In the genomic region with DNA sequence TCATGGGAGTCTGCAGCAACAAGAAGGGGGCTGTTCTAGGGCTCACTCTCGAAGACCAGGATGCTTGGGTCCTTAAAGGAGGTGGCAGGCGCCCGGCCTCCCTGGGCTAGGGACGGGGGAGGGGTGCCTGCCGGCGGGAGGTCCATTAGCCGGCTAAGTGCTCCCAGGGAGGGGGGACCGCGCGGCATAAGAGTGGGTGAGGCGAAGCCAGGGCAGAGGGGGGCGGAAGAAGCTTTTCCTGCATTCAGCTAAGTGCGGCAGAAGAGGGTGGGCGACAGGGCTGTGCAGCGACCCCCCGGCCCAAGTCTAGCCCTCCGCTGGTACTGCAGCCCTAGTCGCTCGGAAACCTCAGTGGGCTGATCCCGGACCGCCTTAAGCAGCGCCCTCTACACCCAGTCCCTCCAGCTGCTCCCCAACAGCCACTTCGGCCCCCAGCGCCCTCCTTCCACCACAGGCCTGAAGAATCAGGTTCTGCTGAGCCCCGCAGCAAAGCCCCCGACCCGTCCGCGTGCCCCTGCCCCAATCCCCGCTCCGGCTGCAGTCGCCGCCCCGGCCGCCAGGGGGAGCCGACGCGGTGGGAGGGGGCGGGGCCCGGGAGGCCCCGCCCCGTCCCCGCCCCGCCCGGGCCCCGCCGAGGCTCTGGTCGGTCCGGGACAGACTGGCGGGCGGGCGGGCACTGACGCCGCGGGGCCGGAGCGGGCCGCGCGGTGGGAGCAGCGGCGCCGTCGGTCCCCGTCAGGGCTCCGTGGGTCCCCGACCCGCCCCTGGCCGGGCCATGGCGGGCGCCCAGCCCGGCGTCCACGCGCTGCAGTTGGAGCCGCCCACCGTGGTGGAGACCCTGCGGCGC, we compare ENCODE assay signal across 1 cellular context.
A peak's percentile ranks its signal among the peaks of the same experiment; 100 is the strongest.
TF ChIP-seq lines count a peak whose summit lies in the region.

A gene (plus strand): TSS at position 656 of the 847 bp plus-strand sequence. CDS start 120 bp downstream, at position 776.

TF ChIP-seq in HEK293, 187 proteins besides CTCF, POLR2A, EP300 and RAD21 (continued from another document and continues in another):
- TF ChIP-seq, protein P1, sequence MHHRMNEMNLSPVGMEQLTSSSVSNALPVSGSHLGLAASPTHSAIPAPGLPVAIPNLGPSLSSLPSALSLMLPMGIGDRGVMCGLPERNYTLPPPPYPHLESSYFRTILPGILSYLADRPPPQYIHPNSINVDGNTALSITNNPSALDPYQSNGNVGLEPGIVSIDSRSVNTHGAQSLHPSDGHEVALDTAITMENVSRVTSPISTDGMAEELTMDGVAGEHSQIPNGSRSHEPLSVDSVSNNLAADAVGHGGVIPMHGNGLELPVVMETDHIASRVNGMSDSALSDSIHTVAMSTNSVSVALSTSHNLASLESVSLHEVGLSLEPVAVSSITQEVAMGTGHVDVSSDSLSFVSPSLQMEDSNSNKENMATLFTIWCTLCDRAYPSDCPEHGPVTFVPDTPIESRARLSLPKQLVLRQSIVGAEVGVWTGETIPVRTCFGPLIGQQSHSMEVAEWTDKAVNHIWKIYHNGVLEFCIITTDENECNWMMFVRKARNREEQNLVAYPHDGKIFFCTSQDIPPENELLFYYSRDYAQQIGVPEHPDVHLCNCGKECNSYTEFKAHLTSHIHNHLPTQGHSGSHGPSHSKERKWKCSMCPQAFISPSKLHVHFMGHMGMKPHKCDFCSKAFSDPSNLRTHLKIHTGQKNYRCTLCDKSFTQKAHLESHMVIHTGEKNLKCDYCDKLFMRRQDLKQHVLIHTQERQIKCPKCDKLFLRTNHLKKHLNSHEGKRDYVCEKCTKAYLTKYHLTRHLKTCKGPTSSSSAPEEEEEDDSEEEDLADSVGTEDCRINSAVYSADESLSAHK (tag by site-specific recombination; IDR thresholded peaks at IDR 0.05) = no peak
- TF ChIP-seq BCL11B (tag by site-specific recombination; IDR thresholded peaks at IDR 0.05; ENCODE audit: low read depth) (peak; percentile 36; the same call in 1 of the 2 replicates), ZNF596 (tag by site-specific recombination; IDR thresholded peaks at IDR 0.05) (no peak), ZNF112 (tag by site-specific recombination; IDR thresholded peaks at IDR 0.05) (no peak), ZNF548 (tag by site-specific recombination; IDR thresholded peaks at IDR 0.05) (no peak), ZBTB8A (tag by site-specific recombination; IDR thresholded peaks at IDR 0.05) (peak; percentile 69), ZNF558 (tag by site-specific recombination; IDR thresholded peaks at IDR 0.05) (no peak), ZNF571 (tag by site-specific recombination; IDR thresholded peaks at IDR 0.05) (no peak), HOXD13 (CRISPR knock-in tag; IDR thresholded peaks at IDR 0.05; ENCODE audit: borderline replicate concordance) (no peak), ZNF174 (tag by site-specific recombination; IDR thresholded peaks at IDR 0.05) (no peak), KLF8 (tag by site-specific recombination; IDR thresholded peaks at IDR 0.05) (peak; percentile 68), ZNF747 (tag by site-specific recombination; IDR thresholded peaks at IDR 0.05) (no peak), ZNF391 (tag by site-specific recombination; IDR thresholded peaks at IDR 0.05; ENCODE audit: borderline replicate concordance, low read depth) (no peak), ZNF202 (tag by site-specific recombination; IDR thresholded peaks at IDR 0.05; ENCODE audit: borderline replicate concordance) (no peak), ZFP69B (tag by site-specific recombination; IDR thresholded peaks at IDR 0.05) (peak; percentile 41; the same call in 1 of the 2 replicates), ZNF157 (tag by site-specific recombination; IDR thresholded peaks at IDR 0.05) (no peak), GLIS1 (tag by site-specific recombination; IDR thresholded peaks at IDR 0.05) (peak; percentile 93), ZBTB21 (tag by site-specific recombination; IDR thresholded peaks at IDR 0.05) (no peak), ZSCAN16 (tag by site-specific recombination; IDR thresholded peaks at IDR 0.05) (no peak), ZNF169 (tag by site-specific recombination; IDR thresholded peaks at IDR 0.05) (no peak), ZNF354C (tag by site-specific recombination; IDR thresholded peaks at IDR 0.05; ENCODE audit: borderline replicate concordance, low read depth) (no peak), BCL11A (tag by site-specific recombination; IDR thresholded peaks at IDR 0.05; ENCODE audit: low read depth) (no peak), MEIS1 (CRISPR knock-in tag; IDR thresholded peaks at IDR 0.05; ENCODE audit: borderline replicate concordance) (no peak), ZNF302 (tag by site-specific recombination; IDR thresholded peaks at IDR 0.05; ENCODE audit: low read depth) (no peak), KLF16 (tag by site-specific recombination; IDR thresholded peaks at IDR 0.05) (no peak), ZSCAN30 (tag by site-specific recombination; IDR thresholded peaks at IDR 0.05) (no peak), ZNF292 (tag by site-specific recombination; IDR thresholded peaks at IDR 0.05; ENCODE audit: borderline replicate concordance, low read depth) (no peak), ZBTB17 (tag by site-specific recombination; IDR thresholded peaks at IDR 0.05) (no peak), SP3 (tag by site-specific recombination; IDR thresholded peaks at IDR 0.05) (peak; percentile 60), HOXC10 (CRISPR knock-in tag; IDR thresholded peaks at IDR 0.05) (no peak), ZNF785 (tag by site-specific recombination; IDR thresholded peaks at IDR 0.05) (no peak)
- TF ChIP-seq, protein P2, sequence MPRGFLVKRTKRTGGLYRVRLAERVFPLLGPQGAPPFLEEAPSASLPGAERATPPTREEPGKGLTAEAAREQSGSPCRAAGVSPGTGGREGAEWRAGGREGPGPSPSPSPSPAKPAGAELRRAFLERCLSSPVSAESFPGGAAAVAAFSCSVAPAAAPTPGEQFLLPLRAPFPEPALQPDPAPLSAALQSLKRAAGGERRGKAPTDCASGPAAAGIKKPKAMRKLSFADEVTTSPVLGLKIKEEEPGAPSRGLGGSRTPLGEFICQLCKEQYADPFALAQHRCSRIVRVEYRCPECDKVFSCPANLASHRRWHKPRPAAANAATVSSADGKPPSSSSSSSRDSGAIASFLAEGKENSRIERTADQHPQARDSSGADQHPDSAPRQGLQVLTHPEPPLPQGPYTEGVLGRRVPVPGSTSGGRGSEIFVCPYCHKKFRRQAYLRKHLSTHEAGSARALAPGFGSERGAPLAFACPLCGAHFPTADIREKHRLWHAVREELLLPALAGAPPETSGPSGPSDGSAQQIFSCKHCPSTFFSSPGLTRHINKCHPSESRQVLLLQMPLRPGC (tag by site-specific recombination; IDR thresholded peaks at IDR 0.05) = no peak
- TF ChIP-seq, protein P3, sequence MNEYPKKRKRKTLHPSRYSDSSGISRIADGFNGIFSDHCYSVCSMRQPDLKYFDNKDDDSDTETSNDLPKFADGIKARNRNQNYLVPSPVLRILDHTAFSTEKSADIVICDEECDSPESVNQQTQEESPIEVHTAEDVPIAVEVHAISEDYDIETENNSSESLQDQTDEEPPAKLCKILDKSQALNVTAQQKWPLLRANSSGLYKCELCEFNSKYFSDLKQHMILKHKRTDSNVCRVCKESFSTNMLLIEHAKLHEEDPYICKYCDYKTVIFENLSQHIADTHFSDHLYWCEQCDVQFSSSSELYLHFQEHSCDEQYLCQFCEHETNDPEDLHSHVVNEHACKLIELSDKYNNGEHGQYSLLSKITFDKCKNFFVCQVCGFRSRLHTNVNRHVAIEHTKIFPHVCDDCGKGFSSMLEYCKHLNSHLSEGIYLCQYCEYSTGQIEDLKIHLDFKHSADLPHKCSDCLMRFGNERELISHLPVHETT (tag by site-specific recombination; IDR thresholded peaks at IDR 0.05) = no peak
- TF ChIP-seq, protein P4, sequence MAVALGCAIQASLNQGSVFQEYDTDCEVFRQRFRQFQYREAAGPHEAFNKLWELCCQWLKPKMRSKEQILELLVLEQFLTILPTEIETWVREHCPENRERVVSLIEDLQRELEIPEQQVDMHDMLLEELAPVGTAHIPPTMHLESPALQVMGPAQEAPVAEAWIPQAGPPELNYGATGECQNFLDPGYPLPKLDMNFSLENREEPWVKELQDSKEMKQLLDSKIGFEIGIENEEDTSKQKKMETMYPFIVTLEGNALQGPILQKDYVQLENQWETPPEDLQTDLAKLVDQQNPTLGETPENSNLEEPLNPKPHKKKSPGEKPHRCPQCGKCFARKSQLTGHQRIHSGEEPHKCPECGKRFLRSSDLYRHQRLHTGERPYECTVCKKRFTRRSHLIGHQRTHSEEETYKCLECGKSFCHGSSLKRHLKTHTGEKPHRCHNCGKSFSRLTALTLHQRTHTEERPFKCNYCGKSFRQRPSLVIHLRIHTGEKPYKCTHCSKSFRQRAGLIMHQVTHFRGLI (tag by site-specific recombination; IDR thresholded peaks at IDR 0.05) = no peak
- TF ChIP-seq, protein P5, sequence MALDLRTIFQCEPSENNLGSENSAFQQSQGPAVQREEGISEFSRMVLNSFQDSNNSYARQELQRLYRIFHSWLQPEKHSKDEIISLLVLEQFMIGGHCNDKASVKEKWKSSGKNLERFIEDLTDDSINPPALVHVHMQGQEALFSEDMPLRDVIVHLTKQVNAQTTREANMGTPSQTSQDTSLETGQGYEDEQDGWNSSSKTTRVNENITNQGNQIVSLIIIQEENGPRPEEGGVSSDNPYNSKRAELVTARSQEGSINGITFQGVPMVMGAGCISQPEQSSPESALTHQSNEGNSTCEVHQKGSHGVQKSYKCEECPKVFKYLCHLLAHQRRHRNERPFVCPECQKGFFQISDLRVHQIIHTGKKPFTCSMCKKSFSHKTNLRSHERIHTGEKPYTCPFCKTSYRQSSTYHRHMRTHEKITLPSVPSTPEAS (tag by site-specific recombination; IDR thresholded peaks at IDR 0.05) = no peak
- TF ChIP-seq, protein P6, sequence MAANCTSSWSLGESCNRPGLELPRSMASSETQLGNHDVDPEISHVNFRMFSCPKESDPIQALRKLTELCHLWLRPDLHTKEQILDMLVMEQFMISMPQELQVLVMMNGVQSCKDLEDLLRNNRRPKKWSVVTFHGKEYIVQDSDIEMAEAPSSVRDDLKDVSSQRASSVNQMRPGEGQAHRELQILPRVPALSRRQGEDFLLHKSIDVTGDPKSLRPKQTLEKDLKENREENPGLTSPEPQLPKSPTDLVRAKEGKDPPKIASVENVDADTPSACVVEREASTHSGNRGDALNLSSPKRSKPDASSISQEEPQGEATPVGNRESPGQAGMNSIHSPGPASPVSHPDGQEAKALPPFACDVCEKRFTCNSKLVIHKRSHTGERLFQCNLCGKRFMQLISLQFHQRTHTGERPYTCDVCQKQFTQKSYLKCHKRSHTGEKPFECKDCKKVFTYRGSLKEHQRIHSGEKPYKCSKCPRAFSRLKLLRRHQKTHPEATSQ (tag by site-specific recombination; IDR thresholded peaks at IDR 0.05) = peak; percentile 21; the same call in 1 of the 2 replicates
- TF ChIP-seq, protein P7, sequence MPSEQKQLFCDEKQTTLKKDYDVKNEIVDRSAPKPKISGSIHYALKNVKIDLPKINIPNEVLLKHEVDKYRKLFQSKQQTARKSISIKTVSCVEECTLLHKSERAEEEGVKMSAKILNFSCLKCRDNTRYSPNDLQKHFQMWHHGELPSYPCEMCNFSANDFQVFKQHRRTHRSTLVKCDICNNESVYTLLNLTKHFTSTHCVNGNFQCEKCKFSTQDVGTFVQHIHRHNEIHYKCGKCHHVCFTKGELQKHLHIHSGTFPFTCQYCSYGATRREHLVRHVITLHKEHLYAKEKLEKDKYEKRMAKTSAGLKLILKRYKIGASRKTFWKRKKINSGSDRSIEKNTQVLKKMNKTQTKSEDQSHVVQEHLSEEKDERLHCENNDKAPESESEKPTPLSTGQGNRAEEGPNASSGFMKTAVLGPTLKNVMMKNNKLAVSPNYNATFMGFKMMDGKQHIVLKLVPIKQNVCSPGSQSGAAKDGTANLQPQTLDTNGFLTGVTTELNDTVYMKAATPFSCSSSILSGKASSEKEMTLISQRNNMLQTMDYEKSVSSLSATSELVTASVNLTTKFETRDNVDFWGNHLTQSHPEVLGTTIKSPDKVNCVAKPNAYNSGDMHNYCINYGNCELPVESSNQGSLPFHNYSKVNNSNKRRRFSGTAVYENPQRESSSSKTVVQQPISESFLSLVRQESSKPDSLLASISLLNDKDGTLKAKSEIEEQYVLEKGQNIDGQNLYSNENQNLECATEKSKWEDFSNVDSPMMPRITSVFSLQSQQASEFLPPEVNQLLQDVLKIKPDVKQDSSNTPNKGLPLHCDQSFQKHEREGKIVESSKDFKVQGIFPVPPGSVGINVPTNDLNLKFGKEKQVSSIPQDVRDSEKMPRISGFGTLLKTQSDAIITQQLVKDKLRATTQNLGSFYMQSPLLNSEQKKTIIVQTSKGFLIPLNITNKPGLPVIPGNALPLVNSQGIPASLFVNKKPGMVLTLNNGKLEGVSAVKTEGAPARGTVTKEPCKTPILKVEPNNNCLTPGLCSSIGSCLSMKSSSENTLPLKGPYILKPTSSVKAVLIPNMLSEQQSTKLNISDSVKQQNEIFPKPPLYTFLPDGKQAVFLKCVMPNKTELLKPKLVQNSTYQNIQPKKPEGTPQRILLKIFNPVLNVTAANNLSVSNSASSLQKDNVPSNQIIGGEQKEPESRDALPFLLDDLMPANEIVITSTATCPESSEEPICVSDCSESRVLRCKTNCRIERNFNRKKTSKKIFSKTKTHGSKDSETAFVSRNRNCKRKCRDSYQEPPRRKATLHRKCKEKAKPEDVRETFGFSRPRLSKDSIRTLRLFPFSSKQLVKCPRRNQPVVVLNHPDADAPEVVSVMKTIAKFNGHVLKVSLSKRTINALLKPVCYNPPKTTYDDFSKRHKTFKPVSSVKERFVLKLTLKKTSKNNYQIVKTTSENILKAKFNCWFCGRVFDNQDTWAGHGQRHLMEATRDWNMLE (tag by site-specific recombination; conservative IDR thresholded peaks at IDR 0.05; ENCODE audit: low read depth) = no peak
- TF ChIP-seq, protein P8, sequence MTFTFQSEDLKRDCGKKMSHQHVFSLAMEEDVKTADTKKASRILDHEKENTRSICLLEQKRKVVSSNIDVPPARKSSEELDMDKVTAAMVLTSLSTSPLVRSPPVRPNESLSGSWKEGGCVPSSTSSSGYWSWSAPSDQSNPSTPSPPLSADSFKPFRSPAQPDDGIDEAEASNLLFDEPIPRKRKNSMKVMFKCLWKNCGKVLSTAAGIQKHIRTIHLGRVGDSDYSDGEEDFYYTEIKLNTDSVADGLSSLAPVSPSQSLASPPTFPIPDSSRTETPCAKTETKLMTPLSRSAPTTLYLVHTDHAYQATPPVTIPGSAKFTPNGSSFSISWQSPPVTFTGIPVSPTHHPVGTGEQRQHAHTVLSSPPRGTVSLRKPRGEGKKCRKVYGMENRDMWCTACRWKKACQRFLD (tag by site-specific recombination; IDR thresholded peaks at IDR 0.05) = no peak
- TF ChIP-seq, protein P9, sequence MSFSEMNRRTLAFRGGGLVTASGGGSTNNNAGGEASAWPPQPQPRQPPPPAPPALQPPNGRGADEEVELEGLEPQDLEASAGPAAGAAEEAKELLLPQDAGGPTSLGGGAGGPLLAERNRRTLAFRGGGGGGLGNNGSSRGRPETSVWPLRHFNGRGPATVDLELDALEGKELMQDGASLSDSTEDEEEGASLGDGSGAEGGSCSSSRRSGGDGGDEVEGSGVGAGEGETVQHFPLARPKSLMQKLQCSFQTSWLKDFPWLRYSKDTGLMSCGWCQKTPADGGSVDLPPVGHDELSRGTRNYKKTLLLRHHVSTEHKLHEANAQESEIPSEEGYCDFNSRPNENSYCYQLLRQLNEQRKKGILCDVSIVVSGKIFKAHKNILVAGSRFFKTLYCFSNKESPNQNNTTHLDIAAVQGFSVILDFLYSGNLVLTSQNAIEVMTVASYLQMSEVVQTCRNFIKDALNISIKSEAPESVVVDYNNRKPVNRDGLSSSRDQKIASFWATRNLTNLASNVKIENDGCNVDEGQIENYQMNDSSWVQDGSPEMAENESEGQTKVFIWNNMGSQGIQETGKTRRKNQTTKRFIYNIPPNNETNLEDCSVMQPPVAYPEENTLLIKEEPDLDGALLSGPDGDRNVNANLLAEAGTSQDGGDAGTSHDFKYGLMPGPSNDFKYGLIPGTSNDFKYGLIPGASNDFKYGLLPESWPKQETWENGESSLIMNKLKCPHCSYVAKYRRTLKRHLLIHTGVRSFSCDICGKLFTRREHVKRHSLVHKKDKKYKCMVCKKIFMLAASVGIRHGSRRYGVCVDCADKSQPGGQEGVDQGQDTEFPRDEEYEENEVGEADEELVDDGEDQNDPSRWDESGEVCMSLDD (tag by site-specific recombination; IDR thresholded peaks at IDR 0.05) = peak; percentile 58; the same call in 1 of the 2 replicates
